In the genomic region with DNA sequence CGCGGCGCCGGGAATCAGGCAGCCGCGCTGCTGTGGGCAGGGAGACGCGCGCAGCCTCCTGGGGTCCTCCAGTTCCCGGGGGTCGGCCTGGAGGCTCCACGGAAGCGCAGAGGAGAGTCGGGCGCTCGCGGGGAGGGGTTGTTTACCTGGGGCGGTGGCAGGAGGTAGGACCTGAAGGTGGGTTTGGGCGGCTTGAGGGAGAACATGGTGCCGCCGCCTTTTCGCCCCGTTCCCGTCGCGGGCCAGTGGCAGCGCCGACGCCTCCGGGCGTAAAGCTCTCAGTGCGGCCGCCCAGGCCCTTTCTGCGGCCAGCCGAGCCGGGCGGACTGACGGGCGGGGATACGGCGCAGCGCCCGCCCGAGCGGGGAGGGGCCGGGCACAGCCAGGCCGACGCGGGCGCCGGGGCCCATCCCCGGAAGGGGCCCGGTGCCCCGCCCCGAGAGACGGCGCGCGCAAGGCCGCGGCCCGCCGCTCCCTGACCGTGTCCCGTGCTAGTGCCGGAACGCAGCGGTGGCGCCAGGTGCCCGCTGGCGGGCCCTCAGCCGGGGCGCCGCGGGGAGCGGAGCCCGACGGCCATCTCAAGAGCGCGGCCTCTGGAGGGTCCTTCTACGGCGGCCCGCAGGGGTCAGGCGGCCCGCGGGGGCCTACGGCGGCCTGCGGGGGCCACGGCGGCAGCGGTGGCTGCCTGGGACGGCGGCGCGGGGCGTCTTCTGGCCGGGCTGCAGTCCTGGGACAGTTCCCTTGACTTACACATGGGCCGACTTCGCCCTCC, we compare ENCODE assay signal across 1 cellular context.
A peak's percentile ranks its signal among the peaks of the same experiment; 100 is the strongest.
TF ChIP-seq lines count a peak whose summit lies in the region.

A gene with protein sequence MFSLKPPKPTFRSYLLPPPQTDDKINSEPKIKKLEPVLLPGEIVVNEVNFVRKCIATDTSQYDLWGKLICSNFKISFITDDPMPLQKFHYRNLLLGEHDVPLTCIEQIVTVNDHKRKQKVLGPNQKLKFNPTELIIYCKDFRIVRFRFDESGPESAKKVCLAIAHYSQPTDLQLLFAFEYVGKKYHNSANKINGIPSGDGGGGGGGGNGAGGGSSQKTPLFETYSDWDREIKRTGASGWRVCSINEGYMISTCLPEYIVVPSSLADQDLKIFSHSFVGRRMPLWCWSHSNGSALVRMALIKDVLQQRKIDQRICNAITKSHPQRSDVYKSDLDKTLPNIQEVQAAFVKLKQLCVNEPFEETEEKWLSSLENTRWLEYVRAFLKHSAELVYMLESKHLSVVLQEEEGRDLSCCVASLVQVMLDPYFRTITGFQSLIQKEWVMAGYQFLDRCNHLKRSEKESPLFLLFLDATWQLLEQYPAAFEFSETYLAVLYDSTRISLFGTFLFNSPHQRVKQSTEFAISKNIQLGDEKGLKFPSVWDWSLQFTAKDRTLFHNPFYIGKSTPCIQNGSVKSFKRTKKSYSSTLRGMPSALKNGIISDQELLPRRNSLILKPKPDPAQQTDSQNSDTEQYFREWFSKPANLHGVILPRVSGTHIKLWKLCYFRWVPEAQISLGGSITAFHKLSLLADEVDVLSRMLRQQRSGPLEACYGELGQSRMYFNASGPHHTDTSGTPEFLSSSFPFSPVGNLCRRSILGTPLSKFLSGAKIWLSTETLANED (minus strand): TSS at position 328 of the 772 bp plus-strand sequence. CDS start 122 bp downstream, at position 206.

TF ChIP-seq in K562, 482 proteins besides CTCF, POLR2A, EP300 and RAD21 (continued from another document and continues in another):
- no peak for TF ChIP-seq TAF15 (IDR thresholded peaks at IDR 0.05; ENCODE audit: low read depth, low read length)
- no peak for TF ChIP-seq MCM7 (IDR thresholded peaks at IDR 0.05)
- TF ChIP-seq RFX7 (CRISPR knock-in tag; IDR thresholded peaks at IDR 0.05): no peak
- no peak for TF ChIP-seq ILK (tag; IDR thresholded peaks at IDR 0.05; ENCODE audit: borderline replicate concordance, low read depth)
- TF ChIP-seq EHMT2 (IDR thresholded peaks at IDR 0.05): no peak
- no peak for TF ChIP-seq RBM17 (IDR thresholded peaks at IDR 0.05; ENCODE audit: borderline replicate concordance, low read depth, low read length)
- TF ChIP-seq, protein P1, sequence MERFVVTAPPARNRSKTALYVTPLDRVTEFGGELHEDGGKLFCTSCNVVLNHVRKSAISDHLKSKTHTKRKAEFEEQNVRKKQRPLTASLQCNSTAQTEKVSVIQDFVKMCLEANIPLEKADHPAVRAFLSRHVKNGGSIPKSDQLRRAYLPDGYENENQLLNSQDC (CRISPR knock-in tag; IDR thresholded peaks at IDR 0.05): no peak
- TF ChIP-seq, protein P2, sequence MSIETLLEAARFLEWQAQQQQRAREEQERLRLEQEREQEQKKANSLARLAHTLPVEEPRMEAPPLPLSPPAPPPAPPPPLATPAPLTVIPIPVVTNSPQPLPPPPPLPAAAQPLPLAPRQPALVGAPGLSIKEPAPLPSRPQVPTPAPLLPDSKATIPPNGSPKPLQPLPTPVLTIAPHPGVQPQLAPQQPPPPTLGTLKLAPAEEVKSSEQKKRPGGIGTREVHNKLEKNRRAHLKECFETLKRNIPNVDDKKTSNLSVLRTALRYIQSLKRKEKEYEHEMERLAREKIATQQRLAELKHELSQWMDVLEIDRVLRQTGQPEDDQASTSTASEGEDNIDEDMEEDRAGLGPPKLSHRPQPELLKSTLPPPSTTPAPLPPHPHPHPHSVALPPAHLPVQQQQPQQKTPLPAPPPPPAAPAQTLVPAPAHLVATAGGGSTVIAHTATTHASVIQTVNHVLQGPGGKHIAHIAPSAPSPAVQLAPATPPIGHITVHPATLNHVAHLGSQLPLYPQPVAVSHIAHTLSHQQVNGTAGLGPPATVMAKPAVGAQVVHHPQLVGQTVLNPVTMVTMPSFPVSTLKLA (conservative IDR thresholded peaks at IDR 0.05): peak in 1 of 2 experiments; percentile 45; a peak in 1 of 4 replicates
- TF ChIP-seq SMAD4 (CRISPR knock-in tag; conservative IDR thresholded peaks at IDR 0.05): peak; percentile 85; the same call in 1 of the 2 replicates
- TF ChIP-seq FOXP1 (CRISPR knock-in tag; IDR thresholded peaks at IDR 0.05): no peak
- no peak for TF ChIP-seq SAFB (IDR thresholded peaks at IDR 0.05; ENCODE audit: borderline replicate concordance, low read depth, low read length)
- no peak for TF ChIP-seq FOS (IDR thresholded peaks at IDR 0.05; ENCODE audit: extremely low read depth, insufficient read length)
- TF ChIP-seq, protein P3, sequence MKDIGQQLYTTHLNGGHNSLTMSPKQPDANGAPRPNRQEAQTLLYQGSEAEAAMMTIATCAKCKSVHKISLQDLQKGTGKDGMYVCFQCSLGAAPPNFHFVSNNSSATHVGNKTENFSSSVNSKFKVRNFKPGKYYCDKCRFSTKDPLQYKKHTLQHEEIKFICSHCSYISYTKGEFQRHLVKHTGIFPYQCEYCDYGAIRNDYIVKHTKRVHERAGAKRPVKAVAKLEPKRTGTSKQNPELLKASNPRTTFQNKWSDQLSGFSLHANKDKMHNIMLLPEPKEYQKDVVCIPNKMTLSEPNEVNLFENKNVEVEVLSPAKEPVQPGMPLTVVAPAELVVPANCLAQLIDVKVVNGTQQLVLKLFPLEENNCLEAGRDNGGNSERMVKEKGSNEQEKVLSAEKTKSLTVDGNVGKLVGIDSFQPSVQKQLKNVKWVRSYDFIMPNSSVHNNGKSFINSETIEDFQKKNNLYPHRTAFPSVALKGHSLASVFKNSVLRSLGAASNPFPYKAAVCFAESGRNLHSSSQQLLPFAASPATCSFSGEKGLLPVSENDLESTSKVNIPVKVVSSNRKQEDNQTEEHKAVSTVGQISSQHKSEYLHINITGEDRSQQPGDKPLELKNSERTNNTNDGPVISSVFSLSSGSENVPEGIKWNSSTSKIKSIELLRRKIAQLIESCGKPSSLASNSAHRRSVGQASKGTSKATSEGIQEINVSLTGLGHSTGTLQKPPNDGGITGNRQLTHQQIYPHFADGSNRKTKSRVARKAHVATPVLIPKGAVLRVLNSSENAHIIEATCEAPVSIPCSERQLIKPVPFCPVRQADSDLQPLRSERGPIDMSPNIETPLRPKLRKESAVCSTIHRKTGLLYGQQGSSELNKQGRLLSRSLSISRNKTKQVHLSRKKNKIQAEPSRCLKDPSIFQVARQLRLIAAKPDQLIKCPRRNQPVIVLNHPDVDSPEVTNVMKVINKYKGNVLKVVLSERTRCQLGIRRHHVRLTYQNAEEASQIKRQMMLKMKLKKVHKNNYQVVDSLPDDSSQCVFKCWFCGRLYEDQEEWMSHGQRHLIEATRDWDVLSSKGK (CRISPR knock-in tag; IDR thresholded peaks at IDR 0.05): no peak
- no peak for TF ChIP-seq SREBF1 (IDR thresholded peaks at IDR 0.05; ENCODE audit: borderline replicate concordance, low read depth, low read length)
- TF ChIP-seq, protein P4, sequence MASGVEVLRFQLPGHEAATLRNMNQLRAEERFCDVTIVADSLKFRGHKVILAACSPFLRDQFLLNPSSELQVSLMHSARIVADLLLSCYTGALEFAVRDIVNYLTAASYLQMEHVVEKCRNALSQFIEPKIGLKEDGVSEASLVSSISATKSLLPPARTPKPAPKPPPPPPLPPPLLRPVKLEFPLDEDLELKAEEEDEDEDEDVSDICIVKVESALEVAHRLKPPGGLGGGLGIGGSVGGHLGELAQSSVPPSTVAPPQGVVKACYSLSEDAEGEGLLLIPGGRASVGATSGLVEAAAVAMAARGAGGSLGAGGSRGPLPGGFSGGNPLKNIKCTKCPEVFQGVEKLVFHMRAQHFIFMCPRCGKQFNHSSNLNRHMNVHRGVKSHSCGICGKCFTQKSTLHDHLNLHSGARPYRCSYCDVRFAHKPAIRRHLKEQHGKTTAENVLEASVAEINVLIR (CRISPR knock-in tag; IDR thresholded peaks at IDR 0.05): no peak
- no peak for TF ChIP-seq TSC22D4 (tag; IDR thresholded peaks at IDR 0.05)
- peak; percentile 96 for TF ChIP-seq POLR2G (IDR thresholded peaks at IDR 0.05; ENCODE audit: low read depth, low read length)
- no peak for TF ChIP-seq RFX1 (IDR thresholded peaks at IDR 0.05)
- TF ChIP-seq ZNF274 (IDR thresholded peaks at IDR 0.05; ENCODE audit: borderline replicate concordance, low read depth, low read length): no peak
- TF ChIP-seq LEF1 (IDR thresholded peaks at IDR 0.05): no peak
- no peak for TF ChIP-seq PTBP1 (IDR thresholded peaks at IDR 0.05; ENCODE audit: low read depth, low read length)
- TF ChIP-seq, protein P5, sequence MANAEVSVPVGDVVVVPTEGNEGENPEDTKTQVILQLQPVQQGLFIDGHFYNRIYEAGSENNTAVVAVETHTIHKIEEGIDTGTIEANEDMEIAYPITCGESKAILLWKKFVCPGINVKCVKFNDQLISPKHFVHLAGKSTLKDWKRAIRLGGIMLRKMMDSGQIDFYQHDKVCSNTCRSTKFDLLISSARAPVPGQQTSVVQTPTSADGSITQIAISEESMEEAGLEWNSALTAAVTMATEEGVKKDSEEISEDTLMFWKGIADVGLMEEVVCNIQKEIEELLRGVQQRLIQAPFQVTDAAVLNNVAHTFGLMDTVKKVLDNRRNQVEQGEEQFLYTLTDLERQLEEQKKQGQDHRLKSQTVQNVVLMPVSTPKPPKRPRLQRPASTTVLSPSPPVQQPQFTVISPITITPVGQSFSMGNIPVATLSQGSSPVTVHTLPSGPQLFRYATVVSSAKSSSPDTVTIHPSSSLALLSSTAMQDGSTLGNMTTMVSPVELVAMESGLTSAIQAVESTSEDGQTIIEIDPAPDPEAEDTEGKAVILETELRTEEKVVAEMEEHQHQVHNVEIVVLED (CRISPR knock-in tag; IDR thresholded peaks at IDR 0.05): peak; percentile 62
- TF ChIP-seq, protein P6, sequence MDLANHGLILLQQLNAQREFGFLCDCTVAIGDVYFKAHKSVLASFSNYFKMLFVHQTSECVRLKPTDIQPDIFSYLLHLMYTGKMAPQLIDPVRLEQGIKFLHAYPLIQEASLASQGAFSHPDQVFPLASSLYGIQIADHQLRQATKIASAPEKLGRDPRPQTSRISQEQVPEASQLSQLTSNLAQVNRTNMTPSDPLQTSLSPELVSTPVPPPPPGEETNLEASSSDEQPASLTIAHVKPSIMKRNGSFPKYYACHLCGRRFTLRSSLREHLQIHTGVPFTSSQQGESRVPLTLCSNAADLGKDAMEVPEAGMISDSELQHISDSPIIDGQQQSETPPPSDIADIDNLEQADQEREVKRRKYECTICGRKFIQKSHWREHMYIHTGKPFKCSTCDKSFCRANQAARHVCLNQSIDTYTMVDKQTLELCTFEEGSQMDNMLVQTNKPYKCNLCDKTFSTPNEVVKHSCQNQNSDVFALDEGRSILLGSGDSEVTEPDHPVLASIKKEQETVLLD (IDR thresholded peaks at IDR 0.05): no peak
- no peak for TF ChIP-seq BRD9 (IDR thresholded peaks at IDR 0.05; ENCODE audit: low read depth, partially characterized antibody)
- no peak for TF ChIP-seq NELFE (IDR thresholded peaks at IDR 0.05; ENCODE audit: insufficient read depth, insufficient read length)
- no peak for TF ChIP-seq RAD51 (IDR thresholded peaks at IDR 0.05; ENCODE audit: borderline replicate concordance, low read depth)
- TF ChIP-seq, protein P7, sequence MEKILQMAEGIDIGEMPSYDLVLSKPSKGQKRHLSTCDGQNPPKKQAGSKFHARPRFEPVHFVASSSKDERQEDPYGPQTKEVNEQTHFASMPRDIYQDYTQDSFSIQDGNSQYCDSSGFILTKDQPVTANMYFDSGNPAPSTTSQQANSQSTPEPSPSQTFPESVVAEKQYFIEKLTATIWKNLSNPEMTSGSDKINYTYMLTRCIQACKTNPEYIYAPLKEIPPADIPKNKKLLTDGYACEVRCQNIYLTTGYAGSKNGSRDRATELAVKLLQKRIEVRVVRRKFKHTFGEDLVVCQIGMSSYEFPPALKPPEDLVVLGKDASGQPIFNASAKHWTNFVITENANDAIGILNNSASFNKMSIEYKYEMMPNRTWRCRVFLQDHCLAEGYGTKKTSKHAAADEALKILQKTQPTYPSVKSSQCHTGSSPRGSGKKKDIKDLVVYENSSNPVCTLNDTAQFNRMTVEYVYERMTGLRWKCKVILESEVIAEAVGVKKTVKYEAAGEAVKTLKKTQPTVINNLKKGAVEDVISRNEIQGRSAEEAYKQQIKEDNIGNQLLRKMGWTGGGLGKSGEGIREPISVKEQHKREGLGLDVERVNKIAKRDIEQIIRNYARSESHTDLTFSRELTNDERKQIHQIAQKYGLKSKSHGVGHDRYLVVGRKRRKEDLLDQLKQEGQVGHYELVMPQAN (IDR thresholded peaks at IDR 0.05; ENCODE audit: borderline replicate concordance): no peak
- TF ChIP-seq, protein P8, sequence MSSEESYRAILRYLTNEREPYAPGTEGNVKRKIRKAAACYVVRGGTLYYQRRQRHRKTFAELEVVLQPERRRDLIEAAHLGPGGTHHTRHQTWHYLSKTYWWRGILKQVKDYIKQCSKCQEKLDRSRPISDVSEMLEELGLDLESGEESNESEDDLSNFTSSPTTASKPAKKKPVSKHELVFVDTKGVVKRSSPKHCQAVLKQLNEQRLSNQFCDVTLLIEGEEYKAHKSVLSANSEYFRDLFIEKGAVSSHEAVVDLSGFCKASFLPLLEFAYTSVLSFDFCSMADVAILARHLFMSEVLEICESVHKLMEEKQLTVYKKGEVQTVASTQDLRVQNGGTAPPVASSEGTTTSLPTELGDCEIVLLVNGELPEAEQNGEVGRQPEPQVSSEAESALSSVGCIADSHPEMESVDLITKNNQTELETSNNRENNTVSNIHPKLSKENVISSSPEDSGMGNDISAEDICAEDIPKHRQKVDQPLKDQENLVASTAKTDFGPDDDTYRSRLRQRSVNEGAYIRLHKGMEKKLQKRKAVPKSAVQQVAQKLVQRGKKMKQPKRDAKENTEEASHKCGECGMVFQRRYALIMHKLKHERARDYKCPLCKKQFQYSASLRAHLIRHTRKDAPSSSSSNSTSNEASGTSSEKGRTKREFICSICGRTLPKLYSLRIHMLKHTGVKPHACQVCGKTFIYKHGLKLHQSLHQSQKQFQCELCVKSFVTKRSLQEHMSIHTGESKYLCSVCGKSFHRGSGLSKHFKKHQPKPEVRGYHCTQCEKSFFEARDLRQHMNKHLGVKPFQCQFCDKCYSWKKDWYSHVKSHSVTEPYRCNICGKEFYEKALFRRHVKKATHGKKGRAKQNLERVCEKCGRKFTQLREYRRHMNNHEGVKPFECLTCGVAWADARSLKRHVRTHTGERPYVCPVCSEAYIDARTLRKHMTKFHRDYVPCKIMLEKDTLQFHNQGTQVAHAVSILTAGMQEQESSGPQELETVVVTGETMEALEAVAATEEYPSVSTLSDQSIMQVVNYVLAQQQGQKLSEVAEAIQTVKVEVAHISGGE (CRISPR knock-in tag; IDR thresholded peaks at IDR 0.05): peak in 2 of 3 experiments; percentile 17 to 82; a peak in 2 of 6 replicates
- no peak for TF ChIP-seq SPI1 (IDR thresholded peaks at IDR 0.05; ENCODE audit: borderline replicate concordance, low read depth, low read length)
- no peak for TF ChIP-seq BMI1 (IDR thresholded peaks at IDR 0.05; ENCODE audit: low read length)
- no peak for TF ChIP-seq GTF2F1 (IDR thresholded peaks at IDR 0.05; ENCODE audit: low read depth, low read length)
- TF ChIP-seq, protein P9, sequence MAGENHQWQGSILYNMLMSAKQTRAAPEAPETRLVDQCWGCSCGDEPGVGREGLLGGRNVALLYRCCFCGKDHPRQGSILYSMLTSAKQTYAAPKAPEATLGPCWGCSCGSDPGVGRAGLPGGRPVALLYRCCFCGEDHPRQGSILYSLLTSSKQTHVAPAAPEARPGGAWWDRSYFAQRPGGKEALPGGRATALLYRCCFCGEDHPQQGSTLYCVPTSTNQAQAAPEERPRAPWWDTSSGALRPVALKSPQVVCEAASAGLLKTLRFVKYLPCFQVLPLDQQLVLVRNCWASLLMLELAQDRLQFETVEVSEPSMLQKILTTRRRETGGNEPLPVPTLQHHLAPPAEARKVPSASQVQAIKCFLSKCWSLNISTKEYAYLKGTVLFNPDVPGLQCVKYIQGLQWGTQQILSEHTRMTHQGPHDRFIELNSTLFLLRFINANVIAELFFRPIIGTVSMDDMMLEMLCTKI (IDR thresholded peaks at IDR 0.05; ENCODE audit: partially characterized antibody): no peak
- TF ChIP-seq, protein P10, sequence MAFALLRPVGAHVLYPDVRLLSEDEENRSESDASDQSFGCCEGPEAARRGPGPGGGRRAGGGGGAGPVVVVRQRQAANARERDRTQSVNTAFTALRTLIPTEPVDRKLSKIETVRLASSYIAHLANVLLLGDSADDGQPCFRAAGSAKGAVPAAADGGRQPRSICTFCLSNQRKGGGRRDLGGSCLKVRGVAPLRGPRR (CRISPR knock-in tag; IDR thresholded peaks at IDR 0.05): no peak
- TF ChIP-seq ZBTB7A (IDR thresholded peaks at IDR 0.05; ENCODE audit: borderline replicate concordance, control insufficient read depth, low read depth, low read length): peak; percentile 54; the same call in 1 of the 2 replicates
- no peak for TF ChIP-seq TCF3 (CRISPR knock-in tag; IDR thresholded peaks at IDR 0.05)
